In the genomic region with DNA sequence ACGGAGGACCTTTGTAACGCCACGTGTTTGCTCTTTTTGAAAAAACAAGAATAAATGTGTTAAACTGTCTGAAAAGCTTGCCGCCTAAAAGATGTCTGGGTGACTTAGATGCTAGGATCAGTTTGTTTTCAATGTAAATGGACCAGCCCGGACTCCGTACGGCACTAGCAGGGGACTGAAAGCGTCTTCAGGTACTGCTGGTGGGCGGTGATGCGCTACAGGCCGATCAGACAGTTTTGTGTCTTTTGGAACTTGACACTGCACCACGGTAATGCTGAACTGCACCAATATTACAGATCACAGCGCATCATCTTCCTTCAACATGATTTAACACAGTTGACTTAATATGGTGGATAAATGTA, we compare ENCODE assay signal across 2 cellular contexts.
A peak's percentile ranks its signal among the peaks of the same experiment; 100 is the strongest.
TF ChIP-seq lines count a peak whose summit lies in the region.

No MANE protein-coding gene starts in this region.

TF ChIP-seq in GM23338, 12 proteins besides CTCF, POLR2A, EP300 and RAD21 (continues in another document):
- TF ChIP-seq STAT1 (IDR thresholded peaks at IDR 0.05; ENCODE audit: unreplicated experiment) (no peak), POLR2AphosphoS5 (IDR thresholded peaks at IDR 0.05; ENCODE audit: low read depth) (no peak), ZNF331 (CRISPR knock-in tag; IDR thresholded peaks at IDR 0.05; ENCODE audit: low read depth) (no peak), ZNF462 (CRISPR knock-in tag; IDR thresholded peaks at IDR 0.05) (no peak), ZNF114 (CRISPR knock-in tag; IDR thresholded peaks at IDR 0.05) (no peak), CREB1 (CRISPR knock-in tag; IDR thresholded peaks at IDR 0.05; ENCODE audit: low read depth) (no peak), EZH2 (IDR thresholded peaks at IDR 0.05; ENCODE audit: low read depth, unreplicated experiment) (no peak), NANOG (IDR thresholded peaks at IDR 0.05; ENCODE audit: borderline replicate concordance) (no peak)
- TF ChIP-seq, protein P1, sequence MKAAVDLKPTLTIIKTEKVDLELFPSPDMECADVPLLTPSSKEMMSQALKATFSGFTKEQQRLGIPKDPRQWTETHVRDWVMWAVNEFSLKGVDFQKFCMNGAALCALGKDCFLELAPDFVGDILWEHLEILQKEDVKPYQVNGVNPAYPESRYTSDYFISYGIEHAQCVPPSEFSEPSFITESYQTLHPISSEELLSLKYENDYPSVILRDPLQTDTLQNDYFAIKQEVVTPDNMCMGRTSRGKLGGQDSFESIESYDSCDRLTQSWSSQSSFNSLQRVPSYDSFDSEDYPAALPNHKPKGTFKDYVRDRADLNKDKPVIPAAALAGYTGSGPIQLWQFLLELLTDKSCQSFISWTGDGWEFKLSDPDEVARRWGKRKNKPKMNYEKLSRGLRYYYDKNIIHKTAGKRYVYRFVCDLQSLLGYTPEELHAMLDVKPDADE (IDR thresholded peaks at IDR 0.05), result no peak
- TF ChIP-seq, protein P2, sequence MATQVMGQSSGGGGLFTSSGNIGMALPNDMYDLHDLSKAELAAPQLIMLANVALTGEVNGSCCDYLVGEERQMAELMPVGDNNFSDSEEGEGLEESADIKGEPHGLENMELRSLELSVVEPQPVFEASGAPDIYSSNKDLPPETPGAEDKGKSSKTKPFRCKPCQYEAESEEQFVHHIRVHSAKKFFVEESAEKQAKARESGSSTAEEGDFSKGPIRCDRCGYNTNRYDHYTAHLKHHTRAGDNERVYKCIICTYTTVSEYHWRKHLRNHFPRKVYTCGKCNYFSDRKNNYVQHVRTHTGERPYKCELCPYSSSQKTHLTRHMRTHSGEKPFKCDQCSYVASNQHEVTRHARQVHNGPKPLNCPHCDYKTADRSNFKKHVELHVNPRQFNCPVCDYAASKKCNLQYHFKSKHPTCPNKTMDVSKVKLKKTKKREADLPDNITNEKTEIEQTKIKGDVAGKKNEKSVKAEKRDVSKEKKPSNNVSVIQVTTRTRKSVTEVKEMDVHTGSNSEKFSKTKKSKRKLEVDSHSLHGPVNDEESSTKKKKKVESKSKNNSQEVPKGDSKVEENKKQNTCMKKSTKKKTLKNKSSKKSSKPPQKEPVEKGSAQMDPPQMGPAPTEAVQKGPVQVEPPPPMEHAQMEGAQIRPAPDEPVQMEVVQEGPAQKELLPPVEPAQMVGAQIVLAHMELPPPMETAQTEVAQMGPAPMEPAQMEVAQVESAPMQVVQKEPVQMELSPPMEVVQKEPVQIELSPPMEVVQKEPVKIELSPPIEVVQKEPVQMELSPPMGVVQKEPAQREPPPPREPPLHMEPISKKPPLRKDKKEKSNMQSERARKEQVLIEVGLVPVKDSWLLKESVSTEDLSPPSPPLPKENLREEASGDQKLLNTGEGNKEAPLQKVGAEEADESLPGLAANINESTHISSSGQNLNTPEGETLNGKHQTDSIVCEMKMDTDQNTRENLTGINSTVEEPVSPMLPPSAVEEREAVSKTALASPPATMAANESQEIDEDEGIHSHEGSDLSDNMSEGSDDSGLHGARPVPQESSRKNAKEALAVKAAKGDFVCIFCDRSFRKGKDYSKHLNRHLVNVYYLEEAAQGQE (IDR thresholded peaks at IDR 0.05; ENCODE audit: unreplicated experiment), result no peak

TF ChIP-seq in GM12878, 131 proteins besides CTCF, POLR2A, EP300 and RAD21:
- TF ChIP-seq EZH2 (IDR thresholded peaks at IDR 0.05; ENCODE audit: borderline replicate concordance, control insufficient read depth, low read depth, low read length) (no peak), ESRRA (IDR thresholded peaks at IDR 0.05; ENCODE audit: low read length) (no peak), NR2C2 (IDR thresholded peaks at IDR 0.05; ENCODE audit: borderline replicate concordance, control insufficient read depth, insufficient read length, low read depth) (no peak), NBN (IDR thresholded peaks at IDR 0.05) (0 out of 2 replicates have a peak, but pooled peaks have one; percentile 11), RELA (IDR thresholded peaks at IDR 0.05; ENCODE audit: borderline replicate concordance, partially characterized antibody) (no peak), TAF1 (IDR thresholded peaks at IDR 0.05; ENCODE audit: borderline replicate concordance, low read depth, low read length) (no peak), MEF2B (IDR thresholded peaks at IDR 0.05; ENCODE audit: partially characterized antibody, poor library complexity, severe bottlenecking) (no peak), SREBF1 (IDR thresholded peaks at IDR 0.05; ENCODE audit: low read length) (no peak), ETV6 (conservative IDR thresholded peaks at IDR 0.05 in 1 of 2, IDR thresholded peaks at IDR 0.05 in 1 of 2; ENCODE audit: borderline replicate concordance in 1 of 2, low read depth in 1 of 2) (no peak), ZNF24 (IDR thresholded peaks at IDR 0.05) (no peak), JUNB (IDR thresholded peaks at IDR 0.05) (no peak), YY1 (IDR thresholded peaks at IDR 0.05; ENCODE audit: low read depth, low read length) (no peak), CHD2 (IDR thresholded peaks at IDR 0.05; ENCODE audit: borderline replicate concordance, low read depth, low read length) (0 out of 2 replicates have a peak, but pooled peaks have one; percentile 18), ZNF217 (IDR thresholded peaks at IDR 0.05) (no peak), CREM (IDR thresholded peaks at IDR 0.05; ENCODE audit: low read depth) (0 out of 2 replicates have a peak, but pooled peaks have one; percentile 18), BHLHE40 (IDR thresholded peaks at IDR 0.05; ENCODE audit: borderline replicate concordance in 1 of 2, low read depth in 2 of 2, low read length in 1 of 2) (0 out of 4 replicates have a peak, but pooled peaks of 1 of the 2 experiments have one; percentile 4), SRF (IDR thresholded peaks at IDR 0.05; ENCODE audit: low read depth in 2 of 2, low read length in 2 of 2) (no peak), WRNIP1 (IDR thresholded peaks at IDR 0.05; ENCODE audit: borderline replicate concordance, low read depth, low read length) (0 out of 2 replicates have a peak, but pooled peaks have one; percentile 5), CBX5 (IDR thresholded peaks at IDR 0.05; ENCODE audit: low read depth) (no peak), HDGF (IDR thresholded peaks at IDR 0.05) (no peak), NR2F1 (conservative IDR thresholded peaks at IDR 0.05) (peak; percentile 61), HDAC2 (IDR thresholded peaks at IDR 0.05) (no peak), CEBPB (IDR thresholded peaks at IDR 0.05; ENCODE audit: borderline replicate concordance in 1 of 2, low read depth in 2 of 2, low read length in 2 of 2) (no peak), RCOR1 (conservative IDR thresholded peaks at IDR 0.05; ENCODE audit: low read depth, low read length) (no peak), MXI1 (IDR thresholded peaks at IDR 0.05; ENCODE audit: low read depth, low read length) (peak; percentile 86; the same call in 1 of the 2 replicates), BACH1 (IDR thresholded peaks at IDR 0.05; ENCODE audit: borderline replicate concordance) (no peak), EGR1 (IDR thresholded peaks at IDR 0.05; ENCODE audit: borderline replicate concordance in 1 of 2, low read depth in 2 of 2, low read length in 2 of 2) (no peak), SUPT20H (IDR thresholded peaks at IDR 0.05; ENCODE audit: borderline replicate concordance, control insufficient read depth, low read depth, low read length) (no peak)
- TF ChIP-seq, protein P3, sequence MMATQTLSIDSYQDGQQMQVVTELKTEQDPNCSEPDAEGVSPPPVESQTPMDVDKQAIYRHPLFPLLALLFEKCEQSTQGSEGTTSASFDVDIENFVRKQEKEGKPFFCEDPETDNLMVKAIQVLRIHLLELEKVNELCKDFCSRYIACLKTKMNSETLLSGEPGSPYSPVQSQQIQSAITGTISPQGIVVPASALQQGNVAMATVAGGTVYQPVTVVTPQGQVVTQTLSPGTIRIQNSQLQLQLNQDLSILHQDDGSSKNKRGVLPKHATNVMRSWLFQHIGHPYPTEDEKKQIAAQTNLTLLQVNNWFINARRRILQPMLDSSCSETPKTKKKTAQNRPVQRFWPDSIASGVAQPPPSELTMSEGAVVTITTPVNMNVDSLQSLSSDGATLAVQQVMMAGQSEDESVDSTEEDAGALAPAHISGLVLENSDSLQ (IDR thresholded peaks at IDR 0.05), result no peak
- TF ChIP-seq, protein P4, sequence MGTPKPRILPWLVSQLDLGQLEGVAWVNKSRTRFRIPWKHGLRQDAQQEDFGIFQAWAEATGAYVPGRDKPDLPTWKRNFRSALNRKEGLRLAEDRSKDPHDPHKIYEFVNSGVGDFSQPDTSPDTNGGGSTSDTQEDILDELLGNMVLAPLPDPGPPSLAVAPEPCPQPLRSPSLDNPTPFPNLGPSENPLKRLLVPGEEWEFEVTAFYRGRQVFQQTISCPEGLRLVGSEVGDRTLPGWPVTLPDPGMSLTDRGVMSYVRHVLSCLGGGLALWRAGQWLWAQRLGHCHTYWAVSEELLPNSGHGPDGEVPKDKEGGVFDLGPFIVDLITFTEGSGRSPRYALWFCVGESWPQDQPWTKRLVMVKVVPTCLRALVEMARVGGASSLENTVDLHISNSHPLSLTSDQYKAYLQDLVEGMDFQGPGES (IDR thresholded peaks at IDR 0.05), result no peak
- TF ChIP-seq, protein P5, sequence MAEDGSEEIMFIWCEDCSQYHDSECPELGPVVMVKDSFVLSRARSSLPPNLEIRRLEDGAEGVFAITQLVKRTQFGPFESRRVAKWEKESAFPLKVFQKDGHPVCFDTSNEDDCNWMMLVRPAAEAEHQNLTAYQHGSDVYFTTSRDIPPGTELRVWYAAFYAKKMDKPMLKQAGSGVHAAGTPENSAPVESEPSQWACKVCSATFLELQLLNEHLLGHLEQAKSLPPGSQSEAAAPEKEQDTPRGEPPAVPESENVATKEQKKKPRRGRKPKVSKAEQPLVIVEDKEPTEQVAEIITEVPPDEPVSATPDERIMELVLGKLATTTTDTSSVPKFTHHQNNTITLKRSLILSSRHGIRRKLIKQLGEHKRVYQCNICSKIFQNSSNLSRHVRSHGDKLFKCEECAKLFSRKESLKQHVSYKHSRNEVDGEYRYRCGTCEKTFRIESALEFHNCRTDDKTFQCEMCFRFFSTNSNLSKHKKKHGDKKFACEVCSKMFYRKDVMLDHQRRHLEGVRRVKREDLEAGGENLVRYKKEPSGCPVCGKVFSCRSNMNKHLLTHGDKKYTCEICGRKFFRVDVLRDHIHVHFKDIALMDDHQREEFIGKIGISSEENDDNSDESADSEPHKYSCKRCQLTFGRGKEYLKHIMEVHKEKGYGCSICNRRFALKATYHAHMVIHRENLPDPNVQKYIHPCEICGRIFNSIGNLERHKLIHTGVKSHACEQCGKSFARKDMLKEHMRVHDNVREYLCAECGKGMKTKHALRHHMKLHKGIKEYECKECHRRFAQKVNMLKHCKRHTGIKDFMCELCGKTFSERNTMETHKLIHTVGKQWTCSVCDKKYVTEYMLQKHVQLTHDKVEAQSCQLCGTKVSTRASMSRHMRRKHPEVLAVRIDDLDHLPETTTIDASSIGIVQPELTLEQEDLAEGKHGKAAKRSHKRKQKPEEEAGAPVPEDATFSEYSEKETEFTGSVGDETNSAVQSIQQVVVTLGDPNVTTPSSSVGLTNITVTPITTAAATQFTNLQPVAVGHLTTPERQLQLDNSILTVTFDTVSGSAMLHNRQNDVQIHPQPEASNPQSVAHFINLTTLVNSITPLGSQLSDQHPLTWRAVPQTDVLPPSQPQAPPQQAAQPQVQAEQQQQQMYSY (CRISPR knock-in tag; IDR thresholded peaks at IDR 0.05), result no peak
